13 cellular contexts compared by ENCODE assay signal in the genomic region with DNA sequence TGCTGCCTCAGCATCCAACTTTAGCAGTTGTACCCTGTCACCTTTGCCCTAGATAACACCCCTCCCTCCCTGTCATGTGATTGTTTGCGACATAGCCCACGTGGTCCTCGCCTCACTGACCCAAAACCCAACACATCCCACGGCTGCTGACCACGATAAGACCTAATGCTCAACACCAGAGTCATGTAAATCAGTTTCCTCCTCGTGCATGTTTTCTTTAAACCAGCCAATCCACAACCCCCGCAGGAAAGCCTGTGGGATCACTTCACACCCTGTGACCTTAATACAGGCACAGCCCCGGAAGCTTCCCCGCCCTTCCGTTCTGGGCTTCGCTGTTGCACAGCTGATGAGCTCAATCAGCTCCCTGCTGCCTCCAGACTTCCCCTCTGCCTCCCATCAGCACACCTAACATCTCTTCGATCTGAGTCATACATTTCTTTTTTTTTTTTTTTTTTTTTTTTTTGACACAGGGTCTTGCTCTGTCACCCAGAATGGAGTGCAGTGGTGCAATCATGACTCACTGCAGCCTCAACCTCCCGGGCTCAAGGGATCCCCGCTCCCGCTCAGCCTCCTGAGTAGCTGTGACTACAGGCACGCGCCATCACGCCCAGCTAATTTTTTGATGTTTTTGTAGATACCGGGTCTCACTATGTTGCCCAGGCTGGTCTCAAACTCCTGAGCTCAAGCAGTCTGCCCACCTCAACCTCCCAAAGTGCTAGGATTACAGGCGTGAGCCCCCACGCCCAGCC. TPM values are rescaled to one million over a fixed set of nuclear protein-coding genes. Genes with fewer than 3 reads are reported as not detected.
DNase-seq lines count a peak whose midpoint lies in the region; ATAC-seq and TF ChIP-seq lines count a peak whose summit lies in the region.
"Not testable (repeated sequence)": the region's sequence is repeated elsewhere in the genome, so short reads cannot be mapped to it uniquely, and the experiment has no call there.
"Had no signal": no experiment of that assay in that cellular context is flagged by ENCODE, and none has a peak within 500 bp of the region (broad histone marks: within the 10 kb centered on the region; RNA-seq: fewer than 3 reads in every experiment).

No MANE protein-coding gene starts in this region.

- H3K27ac ChIP-seq in foreskin keratinocyte; naive thymus-derived CD4-positive, alpha-beta T cell (ENCODE audit: low read depth, low read length): not testable (repeated sequence)

- H3K9me3 Mint-ChIP-seq in activated CD4-positive, alpha-beta T cell treated with anti-CD3 and anti-CD28 coated beads, Interleukin-2, amount 10 ng/mL, durations not matched to agents 7 days and 5 days; naive thymus-derived CD4-positive, alpha-beta T cell: not testable (repeated sequence)

- H3K4me1 Mint-ChIP-seq in activated CD4-positive, alpha-beta T cell treated with anti-CD3 and anti-CD28 coated beads, Interleukin-2, amount 10 ng/mL, durations not matched to agents 7 days and 5 days; naive thymus-derived CD4-positive, alpha-beta T cell: not testable (repeated sequence)

- H3K4me1 ChIP-seq in foreskin keratinocyte; naive thymus-derived CD4-positive, alpha-beta T cell (ENCODE audit: control insufficient read depth in 2 of 2, insufficient read depth in 2 of 2, low read length in 2 of 2): not testable (repeated sequence)

- not testable (repeated sequence) for TF ChIP-seq CTCF in foreskin keratinocyte (conservative IDR thresholded peaks at IDR 0.05)

- CTCF ChIA-PET in activated CD4-positive, alpha-beta T cell treated with anti-CD3 and anti-CD28 coated beads, Interleukin-2, amount 10 ng/mL, durations not matched to agents 7 days and 5 days (lab: Charles Lee); naive thymus-derived CD4-positive, alpha-beta T cell (lab: Charles Lee): not testable (repeated sequence)

- H3K9me3 ChIP-seq in naive thymus-derived CD4-positive, alpha-beta T cell (ENCODE audit: control insufficient read depth in 2 of 3, low read length in 3 of 3), result not testable (repeated sequence)

- ATAC-seq in GM18867 (IDR thresholded peaks at IDR 0.05; ENCODE audit: unreplicated experiment) (peak; percentile 79), GM21390 (IDR thresholded peaks at IDR 0.05; ENCODE audit: unreplicated experiment) (peak; percentile 75), HG02884 (IDR thresholded peaks at IDR 0.05; ENCODE audit: unreplicated experiment) (peak; percentile 78), HG03558 (IDR thresholded peaks at IDR 0.05; ENCODE audit: extremely low read depth, unreplicated experiment) (peak; percentile 79), foreskin keratinocyte (peak; percentile 98)
- ATAC-seq in naive thymus-derived CD4-positive, alpha-beta T cell, result peak; percentile 95

- not testable (repeated sequence) for H3K27me3 Mint-ChIP-seq in activated CD4-positive, alpha-beta T cell treated with anti-CD3 and anti-CD28 coated beads, Interleukin-2, amount 10 ng/mL, durations not matched to agents 7 days and 5 days; naive thymus-derived CD4-positive, alpha-beta T cell

- H3K36me3 ChIP-seq in naive thymus-derived CD4-positive, alpha-beta T cell (ENCODE audit: control insufficient read depth in 2 of 3, insufficient read depth in 3 of 3, low read length in 3 of 3), result not testable (repeated sequence)

- H3K27me3 ChIP-seq in foreskin keratinocyte; naive thymus-derived CD4-positive, alpha-beta T cell (ENCODE audit: control insufficient read depth in 2 of 2, insufficient read depth in 2 of 2, low read length in 2 of 2): not testable (repeated sequence)

- POLR2A ChIA-PET in activated CD4-positive, alpha-beta T cell treated with anti-CD3 and anti-CD28 coated beads, Interleukin-2, amount 10 ng/mL, durations not matched to agents 7 days and 5 days (lab: Charles Lee); naive thymus-derived CD4-positive, alpha-beta T cell (lab: Charles Lee): not testable (repeated sequence)

- not testable (repeated sequence) for H3K4me3 Mint-ChIP-seq in activated CD4-positive, alpha-beta T cell treated with anti-CD3 and anti-CD28 coated beads, Interleukin-2, amount 10 ng/mL, durations not matched to agents 7 days and 5 days; naive thymus-derived CD4-positive, alpha-beta T cell

- H3K27ac Mint-ChIP-seq in activated CD4-positive, alpha-beta T cell treated with anti-CD3 and anti-CD28 coated beads, Interleukin-2, amount 10 ng/mL, durations not matched to agents 7 days and 5 days, result peak overlapping the region; percentile 31
- H3K27ac Mint-ChIP-seq in naive thymus-derived CD4-positive, alpha-beta T cell, result peak overlapping the region in 2 of 9 donors; percentile 33 to 62

- H3K36me3 Mint-ChIP-seq in activated CD4-positive, alpha-beta T cell treated with anti-CD3 and anti-CD28 coated beads, Interleukin-2, amount 10 ng/mL, durations not matched to agents 7 days and 5 days (ENCODE audit: low read depth); naive thymus-derived CD4-positive, alpha-beta T cell: not testable (repeated sequence)

- intact Hi-C loops in naive thymus-derived CD4-positive, alpha-beta T cell (cut with micrococcal nuclease), result not testable (repeated sequence)

- not testable (repeated sequence) for H3K4me3 ChIP-seq in naive thymus-derived CD4-positive, alpha-beta T cell (ENCODE audit: low read length)

- not testable (repeated sequence) for DNase-seq in activated CD4-positive, alpha-beta T cell treated with anti-CD3 and anti-CD28 coated beads, Interleukin-2, amount 10 ng/mL, durations not matched to agents 7 days and 5 days; foreskin keratinocyte; naive thymus-derived CD4-positive, alpha-beta T cell

RNA-seq across cellular contexts. Expression of a gene that starts 9.7 kb away (rescaled TPM):
- total RNA-seq in activated CD4-positive, alpha-beta T cell treated with anti-CD3 and anti-CD28 coated beads, Interleukin-2, amount 10 ng/mL, durations not matched to agents 7 days and 5 days, result not detected
- total RNA-seq in foreskin keratinocyte, result not detected in 2 replicates
- polyA plus RNA-seq in foreskin keratinocyte, result not detected in 2 replicates
- not detected for total RNA-seq in naive thymus-derived CD4-positive, alpha-beta T cell
- not detected for polyA plus RNA-seq in naive thymus-derived CD4-positive, alpha-beta T cell
- total RNA-seq: Caco-2, frontal cortex, left ventricle myocardium inferior, skeletal muscle tissue, suprapubic skin had no signal
- polyA plus RNA-seq: IgD-negative memory B cell had no signal

RNA-seq across cellular contexts. Expression of a gene that starts 27.4 kb away (rescaled TPM):
- total RNA-seq in activated CD4-positive, alpha-beta T cell treated with anti-CD3 and anti-CD28 coated beads, Interleukin-2, amount 10 ng/mL, durations not matched to agents 7 days and 5 days, result not detected
- not detected in 2 replicates for total RNA-seq in foreskin keratinocyte
- polyA plus RNA-seq in foreskin keratinocyte, result not detected in 2 replicates
- not detected for total RNA-seq in naive thymus-derived CD4-positive, alpha-beta T cell
- polyA plus RNA-seq in naive thymus-derived CD4-positive, alpha-beta T cell, result not detected
- total RNA-seq: Caco-2, frontal cortex, left ventricle myocardium inferior, skeletal muscle tissue, suprapubic skin had no signal
- polyA plus RNA-seq: IgD-negative memory B cell had no signal

RNA-seq across cellular contexts. Expression of a gene that starts 47.5 kb away (rescaled TPM):
- total RNA-seq in activated CD4-positive, alpha-beta T cell treated with anti-CD3 and anti-CD28 coated beads, Interleukin-2, amount 10 ng/mL, durations not matched to agents 7 days and 5 days, result not detected
- not detected in 2 replicates for total RNA-seq in foreskin keratinocyte
- not detected in 2 replicates for polyA plus RNA-seq in foreskin keratinocyte
- total RNA-seq in naive thymus-derived CD4-positive, alpha-beta T cell, result not detected
- not detected for polyA plus RNA-seq in naive thymus-derived CD4-positive, alpha-beta T cell
- total RNA-seq: Caco-2, frontal cortex, left ventricle myocardium inferior, skeletal muscle tissue, suprapubic skin had no signal
- polyA plus RNA-seq: IgD-negative memory B cell had no signal
